ENCODE assay signal across 13 cellular contexts in the genomic region with DNA sequence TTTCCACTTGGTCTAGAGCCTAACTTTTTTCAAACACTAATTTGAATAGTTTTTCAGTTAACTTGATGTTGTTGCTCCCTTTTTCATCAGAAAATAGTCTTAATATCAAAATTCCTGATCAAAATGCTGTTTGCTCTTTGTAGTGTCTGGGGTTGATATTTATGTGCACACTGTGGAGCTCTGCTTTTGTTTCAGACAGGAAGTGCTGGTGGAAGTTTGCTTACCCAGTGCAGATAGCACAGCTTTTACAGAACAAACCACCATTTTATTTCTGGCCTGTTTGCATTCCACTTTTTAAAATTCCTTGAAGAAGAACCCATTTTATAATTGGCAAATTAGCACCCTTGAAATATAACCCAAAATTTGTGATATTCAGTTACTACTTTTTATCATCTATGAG.
DNase-seq lines count a peak whose midpoint lies in the region; ATAC-seq and TF ChIP-seq lines count a peak whose summit lies in the region.
"Had no signal": no experiment of that assay in that cellular context is flagged by ENCODE, and none has a peak within 500 bp of the region (broad histone marks: within the 10 kb centered on the region; RNA-seq: fewer than 3 reads in every experiment).

No MANE protein-coding gene starts in this region.

- no peaks in the 10 kb centered on the region for H3K27me3 Mint-ChIP-seq in CD4-positive, alpha-beta memory T cell
- peaks cover 3% of the 10 kb centered on the region for H3K27me3 Mint-ChIP-seq in GM23338 (ENCODE audit: insufficient read depth, low read depth, poor library complexity)

- intact Hi-C loops in CD4-positive, alpha-beta memory T cell (cut with micrococcal nuclease) = no loop called here
- intact Hi-C loops in lower lobe of right lung (cut with DNase I) = no loop called here

- no peaks in the 10 kb centered on the region for H3K27me3 ChIP-seq in CD4-positive, alpha-beta memory T cell (ENCODE audit: insufficient read depth, low read length)
- H3K27me3 ChIP-seq in lower lobe of right lung (ENCODE audit: low read depth) (no peaks in the 10 kb centered on the region), GM23338 (ENCODE audit: insufficient read depth) (no peaks in the 10 kb centered on the region)
- H3K27me3 ChIP-seq: esophagus squamous epithelium had no signal

- no peak overlapping the region for H3K27ac ChIP-seq in CD4-positive, alpha-beta memory T cell (ENCODE audit: low read depth, low read length)
- peak overlapping the region; percentile 94 for H3K27ac ChIP-seq in SK-N-MC
- peak overlapping the region; percentile 32 for H3K27ac ChIP-seq in lower lobe of right lung
- no peak overlapping the region for H3K27ac ChIP-seq in GM23338 (ENCODE audit: low read depth)
- H3K27ac ChIP-seq: esophagus squamous epithelium had no signal

- no peaks in the 10 kb centered on the region for H4K20me1 ChIP-seq in GM23338 (replicated peaks; ENCODE audit: insufficient read depth)

- peak in 1 of 5 donors; percentile 10 for DNase-seq in CD4-positive, alpha-beta memory T cell
- peak; percentile 19 for DNase-seq in GM12865 (ENCODE audit: low read depth)
- no peak for DNase-seq in SK-N-MC (ENCODE audit: low read depth, low spot score)
- no peak for DNase-seq in lower lobe of right lung
- no peak for DNase-seq in NCI-H187 treated with DMSO at 0.1 percent for 48 hours (lab: John Stamatoyannopoulos, UW)
- DNase-seq in GM23338 (ENCODE audit: low spot score) = no peak
- DNase-seq in central memory CD4-positive, alpha-beta T cell = no peak
- DNase-seq: activated CD4-positive, alpha-beta T cell treated with anti-CD3 and anti-CD28 coated beads for 48 hours; activated effector memory CD4-positive, alpha-beta T cell treated with Interleukin-2 at 50 U/mL for 16 hours; cerebellar nuclear complex; esophagus squamous epithelium; NCI-H774; right cardiac atrium had no signal

- no peak overlapping the region for H2AFZ ChIP-seq in GM23338

- POLR2A ChIA-PET in CD4-positive, alpha-beta memory T cell (lab: Charles Lee; ENCODE audit: partially characterized antibody) = no interaction called here

- TF ChIP-seq CTCF in GM12865 (IDR thresholded peaks at IDR 0.05; ENCODE audit: insufficient read depth, low read depth, low read length, missing control alignments) (no peak), lower lobe of right lung (IDR thresholded peaks at IDR 0.05) (no peak), GM23338 (conservative IDR thresholded peaks at IDR 0.05; ENCODE audit: low read depth in 2 of 2) (no peak)

- peaks cover 4 to 14% of the 10 kb centered on the region in 2 donors for H3K36me3 Mint-ChIP-seq in CD4-positive, alpha-beta memory T cell
- H3K36me3 Mint-ChIP-seq in GM23338 (ENCODE audit: low read depth) = no peaks in the 10 kb centered on the region

- H3K4me2 ChIP-seq in GM23338 = no peak overlapping the region

- peaks cover 16 to 38% (median 29%) of the 10 kb centered on the region in 4 donors for H3K4me1 Mint-ChIP-seq in CD4-positive, alpha-beta memory T cell
- peaks cover 10% of the 10 kb centered on the region; the same call in 2 of the 3 replicates for H3K4me1 Mint-ChIP-seq in GM23338

- peak overlapping the region in 5 of 7 donors; percentile 0 to 75 (median 25) for H3K27ac Mint-ChIP-seq in CD4-positive, alpha-beta memory T cell
- no peak overlapping the region for H3K27ac Mint-ChIP-seq in GM23338

- no peak overlapping the region for H3K4me3 ChIP-seq in CD4-positive, alpha-beta memory T cell (ENCODE audit: low read length in 2 of 2)
- H3K4me3 ChIP-seq in GM12865 (ENCODE audit: low read depth, low read length) (no peak overlapping the region), SK-N-MC (0 out of 2 replicates have a peak overlapping the region, but pooled peaks have one; percentile 16), lower lobe of right lung (no peak overlapping the region), GM23338 (no peak overlapping the region)
- H3K4me3 ChIP-seq: esophagus squamous epithelium had no signal

- H3K36me3 ChIP-seq in CD4-positive, alpha-beta memory T cell (ENCODE audit: insufficient read depth, low read length) = no peaks in the 10 kb centered on the region
- H3K36me3 ChIP-seq in SK-N-MC (ENCODE audit: insufficient read depth, low read length) (no peaks in the 10 kb centered on the region; the same call in 1 of the 2 replicates), lower lobe of right lung (no peaks in the 10 kb centered on the region), GM23338 (ENCODE audit: insufficient read depth) (no peaks in the 10 kb centered on the region)
- H3K36me3 ChIP-seq: esophagus squamous epithelium had no signal

- no peaks in the 10 kb centered on the region for H3K9me3 Mint-ChIP-seq in CD4-positive, alpha-beta memory T cell
- no peaks in the 10 kb centered on the region for H3K9me3 Mint-ChIP-seq in GM23338

- no peaks in the 10 kb centered on the region for H3K9me2 ChIP-seq in GM23338 (ENCODE audit: insufficient read depth)

- H3K9ac ChIP-seq in SK-N-MC (ENCODE audit: insufficient read length) = peak overlapping the region; percentile 12

- no peak for ATAC-seq in lower lobe of right lung
- no peak for ATAC-seq in GM23338

- H3K79me2 ChIP-seq in GM23338 (replicated peaks; ENCODE audit: insufficient read depth) = no peaks in the 10 kb centered on the region

- no peaks in the 10 kb centered on the region for H3F3A ChIP-seq in GM23338 (replicated peaks; ENCODE audit: low read depth)

- peak overlapping the region in 1 of 8 donors; percentile 5 for H3K4me3 Mint-ChIP-seq in CD4-positive, alpha-beta memory T cell
- H3K4me3 Mint-ChIP-seq in GM23338 = no peak overlapping the region

- H3K9me3 ChIP-seq in CD4-positive, alpha-beta memory T cell (ENCODE audit: control insufficient read depth in 1 of 2, low read length in 2 of 2) = no peaks in the 10 kb centered on the region
- H3K9me3 ChIP-seq in SK-N-MC (ENCODE audit: low read depth, low read length) (no peaks in the 10 kb centered on the region), lower lobe of right lung (no peaks in the 10 kb centered on the region)
- H3K9me3 ChIP-seq: esophagus squamous epithelium had no signal

- H3K4me1 ChIP-seq in CD4-positive, alpha-beta memory T cell (ENCODE audit: insufficient read depth, low read length) = peaks cover 19% of the 10 kb centered on the region
- H3K4me1 ChIP-seq in lower lobe of right lung (peaks cover 9% of the 10 kb centered on the region), GM23338 (ENCODE audit: insufficient read depth) (no peaks in the 10 kb centered on the region)

- CTCF ChIA-PET in CD4-positive, alpha-beta memory T cell (lab: Charles Lee; ENCODE audit: partially characterized antibody) = no interaction called here

TF ChIP-seq in GM23338, 12 proteins besides CTCF, POLR2A, EP300 and RAD21 (continues in another document):
- TF ChIP-seq CREB1 (CRISPR knock-in tag; IDR thresholded peaks at IDR 0.05; ENCODE audit: low read depth) (no peak), EZH2phosphoT487 (IDR thresholded peaks at IDR 0.05; ENCODE audit: unreplicated experiment) (no peak)

Comparison
In these comparisons a context has a peak if more than half of its experiments do, and no peak if none do; other contexts are left out.
1. H3K27ac ChIP-seq: peak in SK-N-MC (single experiment) and lower lobe of right lung (single experiment); none in CD4-positive, alpha-beta memory T cell (single experiment) and GM23338 (single experiment).